In genomic region chr7:129187681-129188371, GRCh38 we compare ENCODE assay signal across 8 cellular contexts. TPM values are rescaled to one million over a fixed set of nuclear protein-coding genes. Genes with fewer than 3 reads are reported as not detected.
DNase-seq lines count a peak whose midpoint lies in the region; ATAC-seq, FAIRE-seq and TF ChIP-seq lines count a peak whose summit lies in the region.

No MANE protein-coding gene starts in this region.

- no peak overlapping the region for H3K27ac Mint-ChIP-seq in activated CD8-positive, alpha-beta T cell treated with anti-CD3 and anti-CD28 coated beads for 36 hours
- H3K27ac Mint-ChIP-seq in activated CD8-positive, alpha-beta T cell treated with anti-CD3 and anti-CD28 coated beads, Interleukin-2, amount 10 ng/mL, durations not matched to agents 7 days and 5 days: no peak overlapping the region
- no peak overlapping the region for H3K27ac Mint-ChIP-seq in activated naive CD8-positive, alpha-beta T cell

- peaks cover 5% of the 10 kb centered on the region for H3K4me1 Mint-ChIP-seq in activated CD8-positive, alpha-beta T cell treated with anti-CD3 and anti-CD28 coated beads for 36 hours (ENCODE audit: low read depth)
- peaks cover 5% of the 10 kb centered on the region for H3K4me1 Mint-ChIP-seq in activated CD8-positive, alpha-beta T cell treated with anti-CD3 and anti-CD28 coated beads, Interleukin-2, amount 10 ng/mL, durations not matched to agents 7 days and 5 days (ENCODE audit: low read depth)
- peaks cover 12% of the 10 kb centered on the region for H3K4me1 Mint-ChIP-seq in activated naive CD8-positive, alpha-beta T cell (ENCODE audit: low read depth)

- TF ChIP-seq CTCF in activated CD8-positive, alpha-beta T cell treated with anti-CD3 and anti-CD28 coated beads for 36 hours (IDR thresholded peaks at IDR 0.05): no peak
- TF ChIP-seq CTCF in keratinocyte (optimal IDR thresholded peaks at IDR 0.05 in 1 of 3, IDR thresholded peaks at IDR 0.05 in 1 of 3, conservative IDR thresholded peaks at IDR 0.05 in 1 of 3; ENCODE audit: extremely low read depth in 1 of 3, insufficient read depth in 2 of 3, low read length in 3 of 3) (no peak), suprapubic skin (IDR thresholded peaks at IDR 0.05) (no peak)

- no peaks in the 10 kb centered on the region for H4K20me1 ChIP-seq in keratinocyte (ENCODE audit: control insufficient read depth, extremely low read depth, insufficient read depth, low read length)

- no peaks in the 10 kb centered on the region for H3K36me3 ChIP-seq in keratinocyte (ENCODE audit: control insufficient read depth in 2 of 2, extremely low read depth in 1 of 2, insufficient read depth in 2 of 2, low read length in 2 of 2)
- H3K36me3 ChIP-seq in suprapubic skin: no peaks in the 10 kb centered on the region

- 38% methylated on average over 6 of the region's 14 CpGs for WGBS in suprapubic skin

- intact Hi-C loops in activated CD8-positive, alpha-beta T cell treated with anti-CD3 and anti-CD28 coated beads for 36 hours (cut with micrococcal nuclease): no loop called here

- peak overlapping the region; percentile 5 for H3K4me3 Mint-ChIP-seq in activated CD8-positive, alpha-beta T cell treated with anti-CD3 and anti-CD28 coated beads for 36 hours
- no peak overlapping the region for H3K4me3 Mint-ChIP-seq in activated CD8-positive, alpha-beta T cell treated with anti-CD3 and anti-CD28 coated beads, Interleukin-2, amount 10 ng/mL, durations not matched to agents 7 days and 5 days
- H3K4me3 Mint-ChIP-seq in activated naive CD8-positive, alpha-beta T cell: peak overlapping the region; percentile 78

- H3K27me3 ChIP-seq in keratinocyte (ENCODE audit: control insufficient read depth, extremely low read depth, insufficient read depth, low read length) (no peaks in the 10 kb centered on the region), suprapubic skin (no peaks in the 10 kb centered on the region)

- H3K9me3 Mint-ChIP-seq in activated CD8-positive, alpha-beta T cell treated with anti-CD3 and anti-CD28 coated beads for 36 hours: no peaks in the 10 kb centered on the region
- H3K9me3 Mint-ChIP-seq in activated CD8-positive, alpha-beta T cell treated with anti-CD3 and anti-CD28 coated beads, Interleukin-2, amount 10 ng/mL, durations not matched to agents 7 days and 5 days (ENCODE audit: insufficient read depth): no peaks in the 10 kb centered on the region
- no peaks in the 10 kb centered on the region for H3K9me3 Mint-ChIP-seq in activated naive CD8-positive, alpha-beta T cell (ENCODE audit: low read depth)

- FAIRE-seq in keratinocyte (lab: Jason Lieb, UNC): no peak

- DNase-seq in activated CD8-positive, alpha-beta T cell treated with anti-CD3 and anti-CD28 coated beads for 36 hours: no peak
- no peak for DNase-seq in activated CD8-positive, alpha-beta T cell treated with anti-CD3 and anti-CD28 coated beads, Interleukin-2, amount 10 ng/mL, durations not matched to agents 7 days and 5 days
- DNase-seq in keratinocyte (ENCODE audit: low read depth, low spot score): no peak
- DNase-seq in suprapubic skin (ENCODE audit: low spot score in 2 of 2): no peak
- DNase-seq in stimulated activated CD4-positive, alpha-beta T cell treated with anti-CD3 and anti-CD28 coated beads, Interleukin-1b, Interleukin-23, amount 100 ng/mL, for 48 hours: no peak

- ATAC-seq in activated CD8-positive, alpha-beta T cell treated with anti-CD3 and anti-CD28 coated beads for 36 hours: no peak
- ATAC-seq in activated CD8-positive, alpha-beta T cell treated with anti-CD3 and anti-CD28 coated beads, Interleukin-2, amount 10 ng/mL, durations not matched to agents 7 days and 5 days: no peak
- ATAC-seq in HG02571 (IDR thresholded peaks at IDR 0.05; ENCODE audit: unreplicated experiment): no peak
- no peak for ATAC-seq in esophagus mucosa

- POLR2A ChIA-PET in activated CD8-positive, alpha-beta T cell treated with anti-CD3 and anti-CD28 coated beads for 36 hours (lab: Charles Lee): interaction anchor here (1.4 kb wide), 1 partner anchor 8 kb away, joined by 3 read pairs; no protein-coding TSS in a partner anchor
- POLR2A ChIA-PET in activated CD8-positive, alpha-beta T cell treated with anti-CD3 and anti-CD28 coated beads, Interleukin-2, amount 10 ng/mL, durations not matched to agents 7 days and 5 days (lab: Charles Lee): no interaction called here

- dilution Hi-C loops in keratinocyte (cut with MboI; ENCODE audit: extremely low pct_ligation_motif_present, low sequenced_read_pairs): no loop called here

- H3K4me3 ChIP-seq in keratinocyte (ENCODE audit: control insufficient read depth in 2 of 3, extremely low read depth in 1 of 3, insufficient read depth in 2 of 3, low read depth in 1 of 3, low read length in 3 of 3) (peak overlapping the region; percentile 51 to 70 (median 68)), suprapubic skin (peak overlapping the region; percentile 88)

- peaks cover 47% of the 10 kb centered on the region for H3K27me3 Mint-ChIP-seq in activated CD8-positive, alpha-beta T cell treated with anti-CD3 and anti-CD28 coated beads for 36 hours
- H3K27me3 Mint-ChIP-seq in activated CD8-positive, alpha-beta T cell treated with anti-CD3 and anti-CD28 coated beads, Interleukin-2, amount 10 ng/mL, durations not matched to agents 7 days and 5 days (ENCODE audit: low read depth): peaks cover 66% of the 10 kb centered on the region
- H3K27me3 Mint-ChIP-seq in activated naive CD8-positive, alpha-beta T cell: peaks cover 34% of the 10 kb centered on the region

- H3K4me2 ChIP-seq in keratinocyte (ENCODE audit: control insufficient read depth, extremely low read depth, insufficient read depth, low read depth, low read length): peak overlapping the region; percentile 87

- TF ChIP-seq POLR2A in suprapubic skin (IDR thresholded peaks at IDR 0.05): no peak

- H3K79me2 ChIP-seq in keratinocyte (ENCODE audit: control insufficient read depth, insufficient read depth, low read length): no peaks in the 10 kb centered on the region

- no peak overlapping the region for H3K9ac ChIP-seq in keratinocyte (ENCODE audit: control insufficient read depth, extremely low read depth, insufficient read depth, low read length)

- no peaks in the 10 kb centered on the region for H3K9me1 ChIP-seq in keratinocyte (ENCODE audit: control insufficient read depth, extremely low read depth, insufficient read depth, low read length)

- H3K4me1 ChIP-seq in keratinocyte (ENCODE audit: control insufficient read depth, extremely low read depth, insufficient read depth, low read length) (peaks cover 16% of the 10 kb centered on the region), suprapubic skin (peaks cover 40% of the 10 kb centered on the region)

- TF ChIP-seq EP300 in suprapubic skin (IDR thresholded peaks at IDR 0.05): no peak

- CTCF ChIA-PET in activated CD8-positive, alpha-beta T cell treated with anti-CD3 and anti-CD28 coated beads for 36 hours (lab: Charles Lee): interaction anchor here (1.1 to 2.2 kb wide), 3 partner anchors 23 to 642 kb away, joined by 3 to 9 read pairs (median 3); no protein-coding TSS in a partner anchor
- CTCF ChIA-PET in activated CD8-positive, alpha-beta T cell treated with anti-CD3 and anti-CD28 coated beads, Interleukin-2, amount 10 ng/mL, durations not matched to agents 7 days and 5 days (lab: Charles Lee): interaction anchor here (1.5 kb wide), 1 partner anchor 10 kb away, joined by 4 read pairs; no protein-coding TSS in a partner anchor

- no peak overlapping the region for H3K27ac ChIP-seq in keratinocyte (ENCODE audit: control insufficient read depth, insufficient read depth, low read length)
- no peak overlapping the region for H3K27ac ChIP-seq in suprapubic skin

- H2AFZ ChIP-seq in keratinocyte (ENCODE audit: control insufficient read depth, low read length): peak overlapping the region; percentile 28

- H3K9me3 ChIP-seq in keratinocyte (ENCODE audit: control insufficient read depth, low read depth, low read length) (no peaks in the 10 kb centered on the region), suprapubic skin (no peaks in the 10 kb centered on the region)

- H3K36me3 Mint-ChIP-seq in activated CD8-positive, alpha-beta T cell treated with anti-CD3 and anti-CD28 coated beads for 36 hours (ENCODE audit: low read depth): no peaks in the 10 kb centered on the region
- H3K36me3 Mint-ChIP-seq in activated CD8-positive, alpha-beta T cell treated with anti-CD3 and anti-CD28 coated beads, Interleukin-2, amount 10 ng/mL, durations not matched to agents 7 days and 5 days (ENCODE audit: low read depth): no peaks in the 10 kb centered on the region
- no peaks in the 10 kb centered on the region for H3K36me3 Mint-ChIP-seq in activated naive CD8-positive, alpha-beta T cell

RNA-seq across cellular contexts. Expression of gene SMO, which starts 0.6 kb away (rescaled TPM):
- total RNA-seq in activated CD8-positive, alpha-beta T cell treated with anti-CD3 and anti-CD28 coated beads for 36 hours: 1 to 10 TPM in 1 of 2 experiments, under 1 TPM in 1; 0.81 to 1.7 TPM
- total RNA-seq in activated CD8-positive, alpha-beta T cell treated with anti-CD3 and anti-CD28 coated beads, Interleukin-2, amount 10 ng/mL, durations not matched to agents 7 days and 5 days: not detected
- polyA plus RNA-seq in keratinocyte: 3.9 to 6.2 TPM (median 6.2 TPM) in 3 replicates
- polyA plus RNA-seq in keratinocyte (2011; ENCODE audit: low read depth): 0.72 TPM
- polyA plus RNA-seq in keratinocyte (2011; cell fraction: cytosol; rRNA removed): 2.3 and 3.1 TPM in 2 replicates
- 6.8 and 7.7 TPM in 2 replicates for polyA plus RNA-seq in keratinocyte (2011; cell fraction: nucleus; rRNA removed)
- 1.5 and 6.2 TPM in 2 replicates for polyA plus RNA-seq in keratinocyte (2012; ENCODE audit: low replicate concordance)
- polyA minus RNA-seq in keratinocyte: 13.0 to 23.0 TPM (median 15.6 TPM) in 3 replicates
- 10.7 TPM for polyA minus RNA-seq in keratinocyte (2011; cell fraction: cytosol; rRNA and poly(A)+ RNA removed)
- 5.2 and 9.8 TPM in 2 replicates for polyA minus RNA-seq in keratinocyte (2011; cell fraction: nucleus; rRNA and poly(A)+ RNA removed)
- total RNA-seq in suprapubic skin (10 to 100 TPM; 13.8 to 34.5 (median 18.1) TPM), esophagus mucosa (7.1 TPM)

RNA-seq across cellular contexts. Expression of gene AHCYL2, which starts 37.0 kb away (rescaled TPM):
- total RNA-seq in activated CD8-positive, alpha-beta T cell treated with anti-CD3 and anti-CD28 coated beads for 36 hours: 1 to 10 TPM; 8.1 to 9.6 TPM
- total RNA-seq in activated CD8-positive, alpha-beta T cell treated with anti-CD3 and anti-CD28 coated beads, Interleukin-2, amount 10 ng/mL, durations not matched to agents 7 days and 5 days: 1 to 10 TPM; 7.3 to 7.6 TPM
- polyA plus RNA-seq in keratinocyte: 21.9 to 39.5 TPM (median 32.8 TPM) in 3 replicates
- polyA plus RNA-seq in keratinocyte (2011; ENCODE audit: low read depth): 21.9 TPM
- 25.6 and 36.9 TPM in 2 replicates for polyA plus RNA-seq in keratinocyte (2011; cell fraction: cytosol; rRNA removed)
- 45.9 and 48.0 TPM in 2 replicates for polyA plus RNA-seq in keratinocyte (2011; cell fraction: nucleus; rRNA removed)
- 9.4 and 13.8 TPM in 2 replicates for polyA plus RNA-seq in keratinocyte (2012; ENCODE audit: low replicate concordance)
- polyA minus RNA-seq in keratinocyte: 38.2 to 49.5 TPM (median 47.0 TPM) in 3 replicates
- 24.7 TPM for polyA minus RNA-seq in keratinocyte (2011; cell fraction: cytosol; rRNA and poly(A)+ RNA removed)
- 25.0 and 50.1 TPM in 2 replicates for polyA minus RNA-seq in keratinocyte (2011; cell fraction: nucleus; rRNA and poly(A)+ RNA removed)
- total RNA-seq in suprapubic skin (10 to 100 TPM; 33.5 to 61.2 (median 41.7) TPM), esophagus mucosa (25.9 TPM)

RNA-seq across cellular contexts. Expression of gene TSPAN33, which starts 43.3 kb away (rescaled TPM):
- total RNA-seq in activated CD8-positive, alpha-beta T cell treated with anti-CD3 and anti-CD28 coated beads for 36 hours: 10 to 100 TPM in 1 of 2 experiments, 1 to 10 TPM in 1; 9.3 to 11.0 TPM
- 1 to 10 TPM; 2.7 to 2.8 TPM for total RNA-seq in activated CD8-positive, alpha-beta T cell treated with anti-CD3 and anti-CD28 coated beads, Interleukin-2, amount 10 ng/mL, durations not matched to agents 7 days and 5 days
- 0.71 to 1.1 TPM (median 0.93 TPM) in 3 replicates for polyA plus RNA-seq in keratinocyte
- polyA plus RNA-seq in keratinocyte (2011; ENCODE audit: low read depth): not detected
- 0.84 and 0.98 TPM in 2 replicates for polyA plus RNA-seq in keratinocyte (2011; cell fraction: cytosol; rRNA removed)
- polyA plus RNA-seq in keratinocyte (2011; cell fraction: nucleus; rRNA removed): 0.59 and 0.83 TPM in 2 replicates
- 0.24 and 0.84 TPM in 2 replicates for polyA plus RNA-seq in keratinocyte (2012; ENCODE audit: low replicate concordance)
- 1.9 to 3.7 TPM (median 2.3 TPM) in 3 replicates for polyA minus RNA-seq in keratinocyte
- polyA minus RNA-seq in keratinocyte (2011; cell fraction: cytosol; rRNA and poly(A)+ RNA removed): not detected
- polyA minus RNA-seq in keratinocyte (2011; cell fraction: nucleus; rRNA and poly(A)+ RNA removed): 0.21 and 0.47 TPM in 2 replicates
- total RNA-seq in suprapubic skin (10 to 100 TPM in 3 of 4 donors, 1 to 10 TPM in 1; 9.1 to 17.9 (median 11.1) TPM), esophagus mucosa (1.6 TPM)
